27 cellular contexts compared by ENCODE assay signal in the genomic region with DNA sequence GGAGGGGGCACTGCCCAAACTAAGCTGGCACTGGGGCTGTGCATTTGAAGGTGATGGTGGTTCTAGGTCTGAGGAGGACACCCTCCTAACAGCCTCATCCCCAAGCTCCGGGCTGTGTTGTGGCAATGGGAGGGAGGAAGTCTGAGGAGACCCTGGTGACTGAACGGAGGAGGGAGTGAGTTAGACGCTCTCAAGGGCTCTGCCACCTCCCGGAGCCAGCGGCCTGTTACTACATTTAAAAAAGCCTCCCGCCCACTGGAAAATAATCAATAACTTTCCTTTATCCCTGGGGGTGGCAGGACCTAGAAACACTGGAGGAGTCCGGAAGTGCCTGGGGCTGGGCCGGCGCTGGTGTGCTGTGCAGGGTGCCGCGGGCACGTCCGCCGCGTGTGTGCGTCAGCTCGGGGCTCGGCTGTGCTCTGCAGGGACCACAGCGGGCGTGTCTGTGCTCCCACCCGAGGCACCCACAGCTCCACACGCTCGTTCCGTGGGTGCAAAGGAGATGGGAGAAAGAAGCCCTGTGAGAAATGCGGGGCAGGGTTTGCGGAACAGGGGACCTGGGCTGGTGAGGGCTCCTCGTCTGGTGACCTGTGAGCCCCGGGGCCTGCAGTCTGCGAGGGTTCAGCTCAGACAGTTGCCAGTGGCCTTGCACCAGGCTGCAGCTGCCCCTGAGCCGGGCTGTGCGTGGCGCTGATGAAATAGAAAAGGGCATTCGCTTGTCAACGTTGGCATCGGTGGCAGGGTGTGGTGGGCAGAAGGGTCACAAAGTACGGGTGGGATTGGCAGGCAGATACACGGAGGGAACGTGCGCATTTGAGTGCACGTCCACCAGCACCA.
A peak's percentile ranks its signal among the peaks of the same experiment; 100 is the strongest.
DNase-seq lines count a peak whose midpoint lies in the region; ATAC-seq and TF ChIP-seq lines count a peak whose summit lies in the region.
"Had no signal": no experiment of that assay in that cellular context is flagged by ENCODE, and none has a peak within 500 bp of the region (broad histone marks: within the 10 kb centered on the region; RNA-seq: fewer than 3 reads in every experiment).

No MANE protein-coding gene starts in this region.

- peak overlapping the region; percentile 43 to 58 (median 53) for H3K4me3 Mint-ChIP-seq in nephron
- no peak overlapping the region for H3K4me3 Mint-ChIP-seq in effector memory CD8-positive, alpha-beta T cell
- H3K4me3 Mint-ChIP-seq: activated CD8-positive, alpha-beta memory T cell treated with anti-CD3 and anti-CD28 coated beads, Interleukin-2, amount 10 ng/mL, durations not matched to agents 7 days and 5 days; activated naive CD8-positive, alpha-beta T cell treated with anti-CD3 and anti-CD28 coated beads, Interleukin-2, amount 50 U/mL, for 24 hours; immature natural killer cell; natural killer cell; stimulated activated memory B cell treated with anti-CD40 and anti-IgM and Interleukin-4, amounts not matched to agents 10 μg/mL and 1 μg/mL and 100 μg/mL, for 72 hours had no signal

- TF ChIP-seq CTCF in nephron (IDR thresholded peaks at IDR 0.05; ENCODE audit: unreplicated experiment in 3 of 3): no peak

- ATAC-seq in effector memory CD8-positive, alpha-beta T cell (replicated peaks): no peak
- ATAC-seq: activated CD4-positive, CD25-positive, alpha-beta regulatory T cell treated with anti-CD3 and anti-CD28 coated beads, Interleukin-2, amount 50 U/mL, for 24 hours; activated CD8-positive, alpha-beta memory T cell treated with anti-CD3 and anti-CD28 coated beads, Interleukin-2, amount 10 ng/mL, durations not matched to agents 7 days and 5 days; activated naive CD8-positive, alpha-beta T cell treated with anti-CD3 and anti-CD28 coated beads, Interleukin-2, amount 50 U/mL, for 24 hours; HCT116; left cardiac atrium; mucosa of descending colon; natural killer cell had no signal

- H3K4me1 Mint-ChIP-seq in nephron: peaks cover 31% of the 10 kb centered on the region
- H3K4me1 Mint-ChIP-seq in effector memory CD8-positive, alpha-beta T cell (ENCODE audit: low read depth in 2 of 2): peaks cover 4 to 9% of the 10 kb centered on the region in 2 donors

- DNase-seq in DMS53 treated with DMSO at 0.1 percent for 48 hours (lab: John Stamatoyannopoulos, UW; ENCODE audit: unreplicated experiment) (peak; percentile 26), OCI-M1 (lab: John Stamatoyannopoulos, UW) (peak; percentile 27), UCSD-AML1 (lab: John Stamatoyannopoulos, UW; ENCODE audit: unreplicated experiment) (no peak)
- no peak for DNase-seq in effector memory CD8-positive, alpha-beta T cell
- DNase-seq: activated CD4-positive, alpha-beta T cell treated with anti-CD3 and anti-CD28 coated beads, Interleukin-2, amount 50 U/mL, for 4 hours; activated CD8-positive, alpha-beta memory T cell treated with anti-CD3 and anti-CD28 coated beads, Interleukin-2, amount 10 ng/mL, durations not matched to agents 7 days and 5 days; activated naive CD8-positive, alpha-beta T cell treated with anti-CD3 and anti-CD28 coated beads, Interleukin-2, amount 50 U/mL, for 24 hours; activated T-cell treated with anti-CD3 and anti-CD28 coated beads, Interleukin-2, amount 50 U/mL, for 48 hours; C1 segment of cervical spinal cord; COR-L47; effector CD8-positive, alpha-beta T cell; hypothalamus; immature natural killer cell; left cardiac atrium; mucosa of descending colon; natural killer cell; NCI-H1048; NCI-H187 treated with DMSO at 0.1 percent for 48 hours; NCI-H2171; NCI-H510A; RPMI8226; stimulated activated CD4-positive, alpha-beta T cell treated with anti-CD3 and anti-CD28 coated beads, Interleukin-15, amount 100 ng/mL, for 24 hours; substantia nigra had no signal

- peaks cover 35% of the 10 kb centered on the region for H3K27me3 Mint-ChIP-seq in nephron (ENCODE audit: low read depth)
- H3K27me3 Mint-ChIP-seq in effector memory CD8-positive, alpha-beta T cell: peaks cover 27 to 58% of the 10 kb centered on the region in 2 donors

- H3K36me3 Mint-ChIP-seq in nephron (ENCODE audit: low read depth): peaks cover 27% of the 10 kb centered on the region
- H3K36me3 Mint-ChIP-seq in effector memory CD8-positive, alpha-beta T cell (ENCODE audit: insufficient read depth): peaks cover 4% of the 10 kb centered on the region
- H3K36me3 Mint-ChIP-seq: activated CD8-positive, alpha-beta memory T cell treated with anti-CD3 and anti-CD28 coated beads, Interleukin-2, amount 10 ng/mL, durations not matched to agents 7 days and 5 days; immature natural killer cell; natural killer cell; stimulated activated memory B cell treated with anti-CD40 and anti-IgM and Interleukin-4, amounts not matched to agents 10 μg/mL and 1 μg/mL and 100 μg/mL, for 72 hours had no signal

- no peaks in the 10 kb centered on the region for H3K9me3 Mint-ChIP-seq in nephron
- H3K9me3 Mint-ChIP-seq in effector memory CD8-positive, alpha-beta T cell: no peaks in the 10 kb centered on the region
- H3K9me3 Mint-ChIP-seq: activated naive CD8-positive, alpha-beta T cell treated with anti-CD3 and anti-CD28 coated beads, Interleukin-2, amount 50 U/mL, for 24 hours; natural killer cell; stimulated activated memory B cell treated with anti-CD40 and anti-IgM and Interleukin-4, amounts not matched to agents 10 μg/mL and 1 μg/mL and 100 μg/mL, for 72 hours had no signal

- no peak overlapping the region for H3K27ac Mint-ChIP-seq in nephron
- H3K27ac Mint-ChIP-seq in effector memory CD8-positive, alpha-beta T cell: no peak overlapping the region
- H3K27ac Mint-ChIP-seq: activated CD8-positive, alpha-beta memory T cell treated with anti-CD3 and anti-CD28 coated beads, Interleukin-2, amount 10 ng/mL, durations not matched to agents 7 days and 5 days; activated naive CD8-positive, alpha-beta T cell treated with anti-CD3 and anti-CD28 coated beads, Interleukin-2, amount 50 U/mL, for 24 hours; immature natural killer cell; natural killer cell; stimulated activated memory B cell treated with anti-CD40 and anti-IgM and Interleukin-4, amounts not matched to agents 10 μg/mL and 1 μg/mL and 100 μg/mL, for 72 hours had no signal

Comparison
In these comparisons a context has a peak if more than half of its experiments do, and no peak if none do; other contexts are left out.
1. DNase-seq: peak in DMS53 treated with DMSO at 0.1 percent for 48 hours (single experiment) and OCI-M1 (single experiment); none in effector memory CD8-positive, alpha-beta T cell (0 of 3) and UCSD-AML1 (single experiment).
2. H3K4me3 Mint-ChIP-seq: peak in nephron (3 of 3); none in effector memory CD8-positive, alpha-beta T cell (0 of 2).